ENCODE assay signal across 26 cellular contexts in genomic region chr1:229132106-229132443, GRCh38.
DNase-seq lines count a peak whose midpoint lies in the region; ATAC-seq and TF ChIP-seq lines count a peak whose summit lies in the region.
"Had no signal": no experiment of that assay in that cellular context is flagged by ENCODE, and none has a peak within 500 bp of the region (broad histone marks: within the 10 kb centered on the region; RNA-seq: fewer than 3 reads in every experiment).

No MANE protein-coding gene starts in this region.

- BruUV-seq in Caco-2 (replicated peaks; lab: Mats Ljungman, UMichigan) = no TSS peak

- WGBS in liver = 99% methylated on average over 1 of the region's 1 CpG
- 87 to 96% methylated on average over 1 of the region's 1 CpG for WGBS in testis, 2 donors

- H3K27me3 Mint-ChIP-seq in Caco-2 (ENCODE audit: insufficient read depth, unreplicated experiment) (no peaks in the 10 kb centered on the region), CD14-positive monocyte (ENCODE audit: low read depth in 3 of 3) (peaks cover 0 to 12% (median 3%) of the 10 kb centered on the region in 3 donors)

- H3K27ac Mint-ChIP-seq in Caco-2 (ENCODE audit: unreplicated experiment) (peak overlapping the region; percentile 54), CD14-positive monocyte (peak overlapping the region in 2 of 7 donors; percentile 26 to 49)
- H3K27ac Mint-ChIP-seq: GM23338, HFFc6, WTC11 had no signal

- intact Hi-C loops in Caco-2 (cut with micrococcal nuclease; ENCODE audit: unreplicated experiment) (no loop called here), testis (cut with DNase I; ENCODE audit: low total_unique reads) (no loop called here), CD14-positive monocyte (cut with micrococcal nuclease) (loop anchor here in 1 of 2 donors (5.0 kb wide), 2 partner anchors 60 to 65 kb away; no protein-coding TSS in a partner anchor)

- H3K27ac ChIP-seq in caudate nucleus (ENCODE audit: low read depth, low read length) (peak overlapping the region; percentile 90), liver (ENCODE audit: low read depth in 1 of 2, low read length in 2 of 2) (peak overlapping the region; percentile 81 to 86), testis (no peak overlapping the region)
- H3K27ac ChIP-seq: thoracic aorta had no signal

- H3K4me1 ChIP-seq in Caco-2 = peaks cover 37% of the 10 kb centered on the region
- peaks cover 10 to 36% (median 28%) of the 10 kb centered on the region in 4 donors for H3K4me1 ChIP-seq in liver (ENCODE audit: control insufficient read depth in 4 of 4, insufficient read depth in 4 of 4, low read length in 3 of 4)
- no peaks in the 10 kb centered on the region for H3K4me1 ChIP-seq in testis

- CTCF ChIA-PET in Caco-2 (lab: Charles Lee) = no interaction called here

- H3K4me3 Mint-ChIP-seq in Caco-2 (ENCODE audit: unreplicated experiment) (peak overlapping the region; percentile 15), CD14-positive monocyte (no peak overlapping the region)
- H3K4me3 Mint-ChIP-seq: GM23338, HFFc6, nephron, WTC11 had no signal

- H3K9me3 ChIP-seq in Caco-2 (peaks cover 13% of the 10 kb centered on the region; the same call in 1 of the 2 replicates), liver (ENCODE audit: control insufficient read depth in 4 of 4, low read length in 3 of 4) (peaks cover 0 to 3% (median 0%) of the 10 kb centered on the region in 4 donors), testis (no peaks in the 10 kb centered on the region)
- H3K9me3 ChIP-seq: thoracic aorta had no signal

- H3K9me3 Mint-ChIP-seq in Caco-2 (ENCODE audit: unreplicated experiment) = peaks cover 22% of the 10 kb centered on the region
- peaks cover 14 to 29% (median 26%) of the 10 kb centered on the region in 7 donors for H3K9me3 Mint-ChIP-seq in CD14-positive monocyte

- no peak for ATAC-seq in HG03175 (IDR thresholded peaks at IDR 0.05; ENCODE audit: unreplicated experiment)
- ATAC-seq: GM23338, PC-3, WTC11 had no signal

- H3K4me1 Mint-ChIP-seq in Caco-2 (ENCODE audit: low read depth, unreplicated experiment) = peaks cover 18% of the 10 kb centered on the region
- H3K4me1 Mint-ChIP-seq in CD14-positive monocyte = peaks cover 77% of the 10 kb centered on the region

- POLR2A ChIA-PET in Caco-2 (lab: Charles Lee) = no interaction called here

- no peak for TF ChIP-seq POLR2A in testis (IDR thresholded peaks at IDR 0.05)

- no peak for DNase-seq in Caco-2
- no peak for DNase-seq in caudate nucleus (lab: John Stamatoyannopoulos, UW)
- peak; percentile 57 for DNase-seq in superior temporal gyrus (ENCODE audit: extremely low spot score)
- DNase-seq in testis = no peak
- DNase-seq in CD14-positive monocyte (ENCODE audit: low spot score) = no peak
- DNase-seq: activated CD4-positive, alpha-beta T cell treated with anti-CD3 and anti-CD28 coated beads, Interleukin-2, amount 50 U/mL, for 4 hours; activated naive CD4-positive, alpha-beta T cell treated with anti-CD3 and anti-CD28 coated beads, Interleukin-2, amount 50 U/mL, for 16 hours; aorta; effector CD8-positive, alpha-beta T cell; erythroblast; GDM1; HFFc6; KG1; MV-4-11; NCI-H2171; NCI-H524; PC-3; posterior cingulate gyrus; Right ventricle myocardium superior; SW 1271 had no signal

- no peak overlapping the region for H3K9ac ChIP-seq in liver (ENCODE audit: low read depth in 1 of 2, low read length in 2 of 2)

- no peaks in the 10 kb centered on the region; the same call in 1 of the 2 replicates for H3K36me3 ChIP-seq in Caco-2 (ENCODE audit: control insufficient read depth, insufficient read depth, low read length)
- no peaks in the 10 kb centered on the region for H3K36me3 ChIP-seq in liver (ENCODE audit: control insufficient read depth in 4 of 4, insufficient read depth in 3 of 4, low read depth in 1 of 4, low read length in 3 of 4)
- no peaks in the 10 kb centered on the region for H3K36me3 ChIP-seq in testis (ENCODE audit: low read depth, missing control alignments)
- H3K36me3 ChIP-seq: thoracic aorta had no signal

- TF ChIP-seq CTCF in Caco-2 (IDR thresholded peaks at IDR 0.05; ENCODE audit: insufficient read depth in 1 of 2, low read depth in 1 of 2, low read length in 1 of 2, severe bottlenecking in 1 of 2, unreplicated experiment in 1 of 2) = no peak
- TF ChIP-seq CTCF in liver (IDR thresholded peaks at IDR 0.05; ENCODE audit: low read depth, low read length, missing input control) = no peak
- no peak for TF ChIP-seq CTCF in testis (IDR thresholded peaks at IDR 0.05)
- no peak for TF ChIP-seq CTCF in CD14-positive monocyte (IDR thresholded peaks at IDR 0.05)

- H3K36me3 Mint-ChIP-seq in Caco-2 (ENCODE audit: insufficient read depth, unreplicated experiment) (no peaks in the 10 kb centered on the region), CD14-positive monocyte (peaks cover 11 to 15% of the 10 kb centered on the region in 2 donors)

- TF ChIP-seq RAD21 in liver (IDR thresholded peaks at IDR 0.05) = no peak

- H3K4me3 ChIP-seq in Caco-2 (ENCODE audit: low read depth, low read length) = no peak overlapping the region
- no peak overlapping the region for H3K4me3 ChIP-seq in liver (ENCODE audit: low read depth in 1 of 3, low read length in 3 of 3)
- H3K4me3 ChIP-seq in testis = no peak overlapping the region
- H3K4me3 ChIP-seq: GM23338, thoracic aorta had no signal

- no peaks in the 10 kb centered on the region for H3K27me3 ChIP-seq in Caco-2 (replicated peaks; ENCODE audit: control insufficient read depth, insufficient read depth, low read length)
- H3K27me3 ChIP-seq in liver (ENCODE audit: control insufficient read depth in 4 of 4, insufficient read depth in 4 of 4, low read length in 3 of 4) = no peaks in the 10 kb centered on the region
- H3K27me3 ChIP-seq in testis = no peaks in the 10 kb centered on the region

TF ChIP-seq in liver, 16 proteins besides CTCF, POLR2A, EP300 and RAD21:
- no peak for TF ChIP-seq EGR1 (IDR thresholded peaks at IDR 0.05; ENCODE audit: low read depth in 2 of 2)
- TF ChIP-seq HNF4A (conservative IDR thresholded peaks at IDR 0.05) = no peak
- no peak for TF ChIP-seq SP1 (IDR thresholded peaks at IDR 0.05)
- no peak for TF ChIP-seq REST (IDR thresholded peaks at IDR 0.05)
- no peak for TF ChIP-seq ZBTB33 (IDR thresholded peaks at IDR 0.05)
- TF ChIP-seq JUND (IDR thresholded peaks at IDR 0.05) = no peak
- TF ChIP-seq ATF3 (IDR thresholded peaks at IDR 0.05) = no peak
- TF ChIP-seq RXRA (IDR thresholded peaks at IDR 0.05) = no peak
- no peak for TF ChIP-seq FOXA1 (IDR thresholded peaks at IDR 0.05)
- no peak for TF ChIP-seq HNF4G (IDR thresholded peaks at IDR 0.05)
- no peak for TF ChIP-seq MAX (IDR thresholded peaks at IDR 0.05)
- TF ChIP-seq GABPA (IDR thresholded peaks at IDR 0.05 in 1 of 2, conservative IDR thresholded peaks at IDR 0.05 in 1 of 2) = no peak
- no peak for TF ChIP-seq TAF1 (conservative IDR thresholded peaks at IDR 0.05)
- no peak for TF ChIP-seq YY1 (IDR thresholded peaks at IDR 0.05)
- TF ChIP-seq NR2F2 (IDR thresholded peaks at IDR 0.05) = no peak
- no peak for TF ChIP-seq FOXA2 (IDR thresholded peaks at IDR 0.05)

Comparison
In these comparisons a context has a peak if more than half of its experiments do, and no peak if none do; other contexts are left out.
1. H3K27ac ChIP-seq: peak in caudate nucleus (single experiment) and liver (2 of 2); none in testis (0 of 2).